In genomic region chr4:150978738-150979575, GRCh38 we compare ENCODE assay signal across 16 cellular contexts.
"Had no signal": no experiment of that assay in that cellular context is flagged by ENCODE, and none has a peak within 500 bp of the region (broad histone marks: within the 10 kb centered on the region; RNA-seq: fewer than 3 reads in every experiment).

No MANE protein-coding gene starts in this region.

- H3K4me3 Mint-ChIP-seq: immature natural killer cell, neural crest cell had no signal

- H3K27me3 ChIP-seq: esophagus squamous epithelium, ovary had no signal

- H3K4me2 ChIP-seq: smooth muscle cell had no signal

- H3K27ac Mint-ChIP-seq: progenitor cell of endocrine pancreas had no signal

- H3K36me3 ChIP-seq: esophagus squamous epithelium, ovary had no signal

- H3K4me3 ChIP-seq: esophagus squamous epithelium, mucosa of descending colon, ovary, smooth muscle cell had no signal

- ATAC-seq: mucosa of descending colon; naive thymus-derived CD8-positive, alpha-beta T cell; right cardiac atrium had no signal

- FAIRE-seq: kidney had no signal

- H3K9me3 Mint-ChIP-seq: immature natural killer cell had no signal

- H3K27me3 Mint-ChIP-seq: naive thymus-derived CD8-positive, alpha-beta T cell; progenitor cell of endocrine pancreas had no signal

- H3K9me3 ChIP-seq: esophagus squamous epithelium, mucosa of descending colon, ovary had no signal

- H3K27ac ChIP-seq: ovary had no signal

- DNase-seq: effector memory CD4-positive, alpha-beta T cell; esophagus squamous epithelium; foreskin fibroblast; immature natural killer cell; kidney; mammary epithelial cell; mucosa of descending colon; naive thymus-derived CD8-positive, alpha-beta T cell; ovary; right cardiac atrium; stimulated activated CD4-positive, alpha-beta T cell treated with anti-CD3 and anti-CD28 coated beads, Interleukin-2, amount 100 ng/mL, for 48 hours; stimulated activated naive CD4-positive, alpha-beta T cell treated with Interleukin-2 at 50 U/mL for 16 hours; trophoblast cell had no signal
